20 cellular contexts compared by ENCODE assay signal in the genomic region with DNA sequence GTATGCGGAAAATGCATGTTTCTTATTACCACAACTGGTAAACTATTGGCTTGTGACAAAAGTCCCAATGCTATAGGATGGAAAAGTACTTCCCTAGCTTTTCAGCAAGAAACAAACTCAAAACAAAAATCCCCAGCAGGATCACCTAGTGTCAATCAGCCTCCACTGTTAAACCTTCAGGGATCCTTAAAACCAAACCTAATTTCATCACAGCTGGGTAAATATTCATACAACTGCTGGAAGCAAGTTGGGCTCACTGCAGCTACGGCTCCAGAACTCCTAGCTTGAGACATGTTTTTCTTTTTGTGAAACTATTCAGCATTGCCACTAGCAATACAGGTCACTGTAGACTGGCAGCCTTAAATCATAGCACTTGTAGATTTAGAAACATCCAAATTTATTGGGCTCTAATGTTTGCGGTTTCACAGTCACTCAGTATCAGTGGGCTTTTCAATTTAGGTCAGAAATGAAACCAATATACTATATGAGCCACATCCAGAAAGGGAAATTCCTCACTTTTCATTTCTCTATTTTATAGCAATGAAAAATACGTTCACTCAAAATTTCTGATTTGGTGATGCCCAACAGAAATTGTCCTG.
DNase-seq lines count a peak whose midpoint lies in the region; ATAC-seq and TF ChIP-seq lines count a peak whose summit lies in the region.
"Had no signal": no experiment of that assay in that cellular context is flagged by ENCODE, and none has a peak within 500 bp of the region (broad histone marks: within the 10 kb centered on the region; RNA-seq: fewer than 3 reads in every experiment).

No MANE protein-coding gene starts in this region.

- H3K9me3 Mint-ChIP-seq in natural killer cell treated with Interleukin-12 subunit alpha and Interleukin-12 subunit beta and Interleukin-15 and Interleukin-18, amount 100 ng/mL, for 72 hours: no peaks in the 10 kb centered on the region
- H3K9me3 Mint-ChIP-seq in natural killer cell: no peaks in the 10 kb centered on the region
- H3K9me3 Mint-ChIP-seq in activated T-cell treated with anti-CD3 and anti-CD28 coated beads, Interleukin-2, amount 50 U/mL, for 24 hours: no peaks in the 10 kb centered on the region
- H3K9me3 Mint-ChIP-seq: CD4-positive, alpha-beta T cell; naive thymus-derived CD4-positive, alpha-beta T cell had no signal

- no peaks in the 10 kb centered on the region for H3K36me3 Mint-ChIP-seq in natural killer cell treated with Interleukin-12 subunit alpha and Interleukin-12 subunit beta and Interleukin-15 and Interleukin-18, amount 100 ng/mL, for 72 hours
- no peaks in the 10 kb centered on the region for H3K36me3 Mint-ChIP-seq in natural killer cell
- H3K36me3 Mint-ChIP-seq in activated T-cell treated with anti-CD3 and anti-CD28 coated beads, Interleukin-2, amount 50 U/mL, for 24 hours (ENCODE audit: low read depth): peaks cover 29% of the 10 kb centered on the region

- peak overlapping the region; percentile 56 for H3K4me3 Mint-ChIP-seq in natural killer cell treated with Interleukin-12 subunit alpha and Interleukin-12 subunit beta and Interleukin-15 and Interleukin-18, amount 100 ng/mL, for 72 hours
- no peak overlapping the region for H3K4me3 Mint-ChIP-seq in natural killer cell
- H3K4me3 Mint-ChIP-seq in activated T-cell treated with anti-CD3 and anti-CD28 coated beads, Interleukin-2, amount 50 U/mL, for 24 hours: no peak overlapping the region
- H3K4me3 Mint-ChIP-seq: CD4-positive, alpha-beta T cell; naive thymus-derived CD4-positive, alpha-beta T cell had no signal

- no peak overlapping the region for H3K27ac Mint-ChIP-seq in natural killer cell treated with Interleukin-12 subunit alpha and Interleukin-12 subunit beta and Interleukin-15 and Interleukin-18, amount 100 ng/mL, for 72 hours
- no peak overlapping the region for H3K27ac Mint-ChIP-seq in natural killer cell
- no peak overlapping the region for H3K27ac Mint-ChIP-seq in activated T-cell treated with anti-CD3 and anti-CD28 coated beads, Interleukin-2, amount 50 U/mL, for 24 hours
- H3K27ac Mint-ChIP-seq: CD4-positive, alpha-beta T cell; naive thymus-derived CD4-positive, alpha-beta T cell had no signal

- peaks cover 0 to 8% of the 10 kb centered on the region in 2 donors for H3K4me1 Mint-ChIP-seq in natural killer cell treated with Interleukin-12 subunit alpha and Interleukin-12 subunit beta and Interleukin-15 and Interleukin-18, amount 100 ng/mL, for 72 hours (ENCODE audit: low read depth in 2 of 2)
- H3K4me1 Mint-ChIP-seq in natural killer cell: no peaks in the 10 kb centered on the region
- peaks cover 51% of the 10 kb centered on the region for H3K4me1 Mint-ChIP-seq in activated T-cell treated with anti-CD3 and anti-CD28 coated beads, Interleukin-2, amount 50 U/mL, for 24 hours (ENCODE audit: low read depth)

- intact Hi-C loops in natural killer cell (cut with micrococcal nuclease): no loop called here

- DNase-seq in natural killer cell treated with Interleukin-12 subunit alpha and Interleukin-12 subunit beta and Interleukin-15 and Interleukin-18, amount 100 ng/mL, for 72 hours (ENCODE audit: low spot score): no peak
- DNase-seq in natural killer cell (no peak), caudate nucleus (lab: John Stamatoyannopoulos, UW) (no peak), activated gamma-delta T cell treated with Interleukin-2 at 50 U/mL for 16 hours (no peak), left lobe of liver (ENCODE audit: low spot score) (no peak), NCI-H2029 (lab: John Stamatoyannopoulos, UW) (no peak)
- no peak for DNase-seq in activated T-cell treated with anti-CD3 and anti-CD28 coated beads, Interleukin-2, amount 50 U/mL, for 24 hours
- DNase-seq: activated CD4-positive, alpha-beta T cell treated with anti-CD3 and anti-CD28 coated beads for 1 hour; CD4-positive, alpha-beta T cell; Karpas-422; left ventricle myocardium superior; naive thymus-derived CD4-positive, alpha-beta T cell; NCI-H1417 treated with DMSO at 0.1 percent for 48 hours; NCI-H510A; stimulated activated naive CD4-positive, alpha-beta T cell treated with Interleukin-2 at 50 U/mL for 16 hours; T-helper 1 cell had no signal

- H3K27ac ChIP-seq in caudate nucleus (ENCODE audit: low read depth, low read length): peak overlapping the region; percentile 68
- H3K27ac ChIP-seq: A549, ascending aorta, right atrium auricular region had no signal

- no peak for TF ChIP-seq CTCF in natural killer cell (IDR thresholded peaks at IDR 0.05)

- ATAC-seq in natural killer cell treated with Interleukin-12 subunit alpha and Interleukin-12 subunit beta and Interleukin-15 and Interleukin-18, amount 100 ng/mL, for 72 hours: peak in 1 of 2 donors; percentile 63
- ATAC-seq in natural killer cell (no peak), HG03342 (IDR thresholded peaks at IDR 0.05; ENCODE audit: unreplicated experiment) (peak; percentile 54), left lobe of liver (no peak)
- ATAC-seq: A549; left ventricle myocardium superior; naive thymus-derived CD4-positive, alpha-beta T cell had no signal

- H3K27me3 Mint-ChIP-seq in natural killer cell treated with Interleukin-12 subunit alpha and Interleukin-12 subunit beta and Interleukin-15 and Interleukin-18, amount 100 ng/mL, for 72 hours: no peaks in the 10 kb centered on the region
- no peaks in the 10 kb centered on the region for H3K27me3 Mint-ChIP-seq in natural killer cell (ENCODE audit: low read depth in 2 of 2)
- H3K27me3 Mint-ChIP-seq in activated T-cell treated with anti-CD3 and anti-CD28 coated beads, Interleukin-2, amount 50 U/mL, for 24 hours: no peaks in the 10 kb centered on the region
- H3K27me3 Mint-ChIP-seq: CD4-positive, alpha-beta T cell; naive thymus-derived CD4-positive, alpha-beta T cell had no signal
